In the genomic region with DNA sequence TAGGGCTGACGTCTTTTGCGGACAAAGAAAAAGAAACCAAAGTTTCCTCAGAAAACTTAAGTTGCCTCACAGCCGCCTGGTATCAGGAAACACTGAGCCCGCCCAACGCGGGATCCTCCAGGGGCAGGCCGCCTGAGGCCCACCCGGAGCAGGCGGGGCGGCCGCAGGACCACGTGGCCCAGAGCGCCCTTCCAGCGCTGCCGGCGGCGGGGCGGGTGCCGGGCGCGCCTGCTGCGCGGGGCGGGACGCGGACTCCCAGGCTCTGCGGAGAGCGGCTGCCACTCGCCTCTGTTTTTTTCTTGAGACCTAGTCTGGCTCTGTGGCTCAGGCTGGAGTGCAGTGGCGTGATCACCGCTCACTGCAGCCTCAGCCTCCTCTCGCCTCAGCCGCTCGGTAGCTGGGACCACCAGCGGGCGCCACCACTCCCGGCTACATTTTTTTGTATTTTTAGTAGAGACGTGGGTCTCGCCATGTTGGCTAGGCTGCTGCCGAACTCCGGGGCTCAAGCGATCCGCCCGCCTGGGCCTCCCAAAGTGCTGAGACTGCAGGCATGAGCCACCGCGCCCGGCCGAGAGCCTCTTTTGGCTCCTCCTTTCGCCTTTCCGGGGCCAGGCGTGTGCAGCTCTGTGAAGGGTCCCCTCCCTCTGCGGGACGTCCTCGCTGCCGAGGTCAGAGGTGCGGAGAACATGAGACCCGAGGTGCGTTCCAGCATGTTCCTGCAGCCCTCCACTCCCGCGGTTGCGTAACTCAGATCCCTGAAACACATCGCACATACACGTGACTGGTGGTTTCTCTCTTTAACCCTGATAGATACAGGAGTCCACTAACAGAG, we compare ENCODE assay signal across 1 cellular context.
TF ChIP-seq lines count a peak whose summit lies in the region.

No MANE protein-coding gene starts in this region.

TF ChIP-seq in HepG2, 621 proteins besides CTCF, POLR2A, EP300 and RAD21 (continued from another document and continues in another):
- TF ChIP-seq, protein P1, sequence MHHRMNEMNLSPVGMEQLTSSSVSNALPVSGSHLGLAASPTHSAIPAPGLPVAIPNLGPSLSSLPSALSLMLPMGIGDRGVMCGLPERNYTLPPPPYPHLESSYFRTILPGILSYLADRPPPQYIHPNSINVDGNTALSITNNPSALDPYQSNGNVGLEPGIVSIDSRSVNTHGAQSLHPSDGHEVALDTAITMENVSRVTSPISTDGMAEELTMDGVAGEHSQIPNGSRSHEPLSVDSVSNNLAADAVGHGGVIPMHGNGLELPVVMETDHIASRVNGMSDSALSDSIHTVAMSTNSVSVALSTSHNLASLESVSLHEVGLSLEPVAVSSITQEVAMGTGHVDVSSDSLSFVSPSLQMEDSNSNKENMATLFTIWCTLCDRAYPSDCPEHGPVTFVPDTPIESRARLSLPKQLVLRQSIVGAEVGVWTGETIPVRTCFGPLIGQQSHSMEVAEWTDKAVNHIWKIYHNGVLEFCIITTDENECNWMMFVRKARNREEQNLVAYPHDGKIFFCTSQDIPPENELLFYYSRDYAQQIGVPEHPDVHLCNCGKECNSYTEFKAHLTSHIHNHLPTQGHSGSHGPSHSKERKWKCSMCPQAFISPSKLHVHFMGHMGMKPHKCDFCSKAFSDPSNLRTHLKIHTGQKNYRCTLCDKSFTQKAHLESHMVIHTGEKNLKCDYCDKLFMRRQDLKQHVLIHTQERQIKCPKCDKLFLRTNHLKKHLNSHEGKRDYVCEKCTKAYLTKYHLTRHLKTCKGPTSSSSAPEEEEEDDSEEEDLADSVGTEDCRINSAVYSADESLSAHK (CRISPR knock-in tag; IDR thresholded peaks at IDR 0.05; ENCODE audit: borderline replicate concordance): no peak; the same call in 1 of the 2 replicates
- TF ChIP-seq, protein P2, sequence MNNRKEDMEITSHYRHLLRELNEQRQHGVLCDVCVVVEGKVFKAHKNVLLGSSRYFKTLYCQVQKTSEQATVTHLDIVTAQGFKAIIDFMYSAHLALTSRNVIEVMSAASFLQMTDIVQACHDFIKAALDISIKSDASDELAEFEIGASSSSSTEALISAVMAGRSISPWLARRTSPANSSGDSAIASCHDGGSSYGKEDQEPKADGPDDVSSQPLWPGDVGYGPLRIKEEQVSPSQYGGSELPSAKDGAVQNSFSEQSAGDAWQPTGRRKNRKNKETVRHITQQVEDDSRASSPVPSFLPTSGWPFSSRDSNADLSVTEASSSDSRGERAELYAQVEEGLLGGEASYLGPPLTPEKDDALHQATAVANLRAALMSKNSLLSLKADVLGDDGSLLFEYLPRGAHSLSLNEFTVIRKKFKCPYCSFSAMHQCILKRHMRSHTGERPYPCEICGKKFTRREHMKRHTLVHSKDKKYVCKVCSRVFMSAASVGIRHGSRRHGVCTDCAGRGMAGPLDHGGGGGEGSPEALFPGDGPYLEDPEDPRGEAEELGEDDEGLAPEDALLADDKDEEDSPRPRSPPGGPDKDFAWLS (CRISPR knock-in tag; IDR thresholded peaks at IDR 0.05; ENCODE audit: borderline replicate concordance): no peak
- TF ChIP-seq ZNF234 (CRISPR knock-in tag; conservative IDR thresholded peaks at IDR 0.05) (0 out of 2 replicates have a peak, but pooled peaks have one; percentile 26), ATF7-NPFF (CRISPR knock-in tag; IDR thresholded peaks at IDR 0.05; ENCODE audit: low read depth) (peak; percentile 96), SATB2 (CRISPR knock-in tag; IDR thresholded peaks at IDR 0.05) (peak; percentile 97), ZNF570 (CRISPR knock-in tag; IDR thresholded peaks at IDR 0.05; ENCODE audit: borderline replicate concordance) (peak; percentile 74; the same call in 1 of the 2 replicates), ZNF337 (CRISPR knock-in tag; IDR thresholded peaks at IDR 0.05; ENCODE audit: borderline replicate concordance, low read depth) (peak; percentile 96; the same call in 1 of the 2 replicates), GATA4 (IDR thresholded peaks at IDR 0.05; ENCODE audit: borderline replicate concordance, low read depth) (peak; percentile 83; the same call in 1 of the 2 replicates), SMAD1 (CRISPR knock-in tag; IDR thresholded peaks at IDR 0.05; ENCODE audit: borderline replicate concordance, low read depth) (peak; percentile 95; the same call in 1 of the 2 replicates), KDM3A (CRISPR knock-in tag; IDR thresholded peaks at IDR 0.05; ENCODE audit: low read depth) (peak; percentile 95), ZC3H4 (CRISPR knock-in tag; IDR thresholded peaks at IDR 0.05; ENCODE audit: borderline replicate concordance) (peak; percentile 87; the same call in 1 of the 2 replicates), ZNF460 (CRISPR knock-in tag; IDR thresholded peaks at IDR 0.05; ENCODE audit: borderline replicate concordance) (peak; percentile 80; the same call in 1 of the 2 replicates), SAP130 (CRISPR knock-in tag; IDR thresholded peaks at IDR 0.05; ENCODE audit: low read depth) (peak; percentile 95), MYNN (CRISPR knock-in tag; IDR thresholded peaks at IDR 0.05; ENCODE audit: low read depth) (peak; percentile 91; the same call in 1 of the 2 replicates), ZNF230 (CRISPR knock-in tag; IDR thresholded peaks at IDR 0.05) (peak; percentile 96), ZNF136 (CRISPR knock-in tag; IDR thresholded peaks at IDR 0.05; ENCODE audit: low read depth) (peak; percentile 88), ZNF766 (CRISPR knock-in tag; IDR thresholded peaks at IDR 0.05; ENCODE audit: borderline replicate concordance) (no peak; the same call in none of the 2 replicates), ZSCAN29 (CRISPR knock-in tag; conservative IDR thresholded peaks at IDR 0.05) (peak; percentile 88), ZNF772 (CRISPR knock-in tag; IDR thresholded peaks at IDR 0.05) (peak; percentile 99)
- TF ChIP-seq, protein P3, sequence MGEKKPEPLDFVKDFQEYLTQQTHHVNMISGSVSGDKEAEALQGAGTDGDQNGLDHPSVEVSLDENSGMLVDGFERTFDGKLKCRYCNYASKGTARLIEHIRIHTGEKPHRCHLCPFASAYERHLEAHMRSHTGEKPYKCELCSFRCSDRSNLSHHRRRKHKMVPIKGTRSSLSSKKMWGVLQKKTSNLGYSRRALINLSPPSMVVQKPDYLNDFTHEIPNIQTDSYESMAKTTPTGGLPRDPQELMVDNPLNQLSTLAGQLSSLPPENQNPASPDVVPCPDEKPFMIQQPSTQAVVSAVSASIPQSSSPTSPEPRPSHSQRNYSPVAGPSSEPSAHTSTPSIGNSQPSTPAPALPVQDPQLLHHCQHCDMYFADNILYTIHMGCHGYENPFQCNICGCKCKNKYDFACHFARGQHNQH (CRISPR knock-in tag; IDR thresholded peaks at IDR 0.05): peak; percentile 97
- TF ChIP-seq, protein P4, sequence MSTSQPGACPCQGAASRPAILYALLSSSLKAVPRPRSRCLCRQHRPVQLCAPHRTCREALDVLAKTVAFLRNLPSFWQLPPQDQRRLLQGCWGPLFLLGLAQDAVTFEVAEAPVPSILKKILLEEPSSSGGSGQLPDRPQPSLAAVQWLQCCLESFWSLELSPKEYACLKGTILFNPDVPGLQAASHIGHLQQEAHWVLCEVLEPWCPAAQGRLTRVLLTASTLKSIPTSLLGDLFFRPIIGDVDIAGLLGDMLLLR (CRISPR knock-in tag; IDR thresholded peaks at IDR 0.05): peak; percentile 98
- TF ChIP-seq, protein P5, sequence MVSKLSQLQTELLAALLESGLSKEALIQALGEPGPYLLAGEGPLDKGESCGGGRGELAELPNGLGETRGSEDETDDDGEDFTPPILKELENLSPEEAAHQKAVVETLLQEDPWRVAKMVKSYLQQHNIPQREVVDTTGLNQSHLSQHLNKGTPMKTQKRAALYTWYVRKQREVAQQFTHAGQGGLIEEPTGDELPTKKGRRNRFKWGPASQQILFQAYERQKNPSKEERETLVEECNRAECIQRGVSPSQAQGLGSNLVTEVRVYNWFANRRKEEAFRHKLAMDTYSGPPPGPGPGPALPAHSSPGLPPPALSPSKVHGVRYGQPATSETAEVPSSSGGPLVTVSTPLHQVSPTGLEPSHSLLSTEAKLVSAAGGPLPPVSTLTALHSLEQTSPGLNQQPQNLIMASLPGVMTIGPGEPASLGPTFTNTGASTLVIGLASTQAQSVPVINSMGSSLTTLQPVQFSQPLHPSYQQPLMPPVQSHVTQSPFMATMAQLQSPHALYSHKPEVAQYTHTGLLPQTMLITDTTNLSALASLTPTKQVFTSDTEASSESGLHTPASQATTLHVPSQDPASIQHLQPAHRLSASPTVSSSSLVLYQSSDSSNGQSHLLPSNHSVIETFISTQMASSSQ (IDR thresholded peaks at IDR 0.05; ENCODE audit: low read depth): no peak
- TF ChIP-seq, protein P5 (CRISPR knock-in tag; IDR thresholded peaks at IDR 0.05; ENCODE audit: borderline replicate concordance): peak; percentile 83
- TF ChIP-seq, protein P6, sequence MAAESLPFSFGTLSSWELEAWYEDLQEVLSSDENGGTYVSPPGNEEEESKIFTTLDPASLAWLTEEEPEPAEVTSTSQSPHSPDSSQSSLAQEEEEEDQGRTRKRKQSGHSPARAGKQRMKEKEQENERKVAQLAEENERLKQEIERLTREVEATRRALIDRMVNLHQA (CRISPR knock-in tag; IDR thresholded peaks at IDR 0.05): no peak
- TF ChIP-seq, protein P7, sequence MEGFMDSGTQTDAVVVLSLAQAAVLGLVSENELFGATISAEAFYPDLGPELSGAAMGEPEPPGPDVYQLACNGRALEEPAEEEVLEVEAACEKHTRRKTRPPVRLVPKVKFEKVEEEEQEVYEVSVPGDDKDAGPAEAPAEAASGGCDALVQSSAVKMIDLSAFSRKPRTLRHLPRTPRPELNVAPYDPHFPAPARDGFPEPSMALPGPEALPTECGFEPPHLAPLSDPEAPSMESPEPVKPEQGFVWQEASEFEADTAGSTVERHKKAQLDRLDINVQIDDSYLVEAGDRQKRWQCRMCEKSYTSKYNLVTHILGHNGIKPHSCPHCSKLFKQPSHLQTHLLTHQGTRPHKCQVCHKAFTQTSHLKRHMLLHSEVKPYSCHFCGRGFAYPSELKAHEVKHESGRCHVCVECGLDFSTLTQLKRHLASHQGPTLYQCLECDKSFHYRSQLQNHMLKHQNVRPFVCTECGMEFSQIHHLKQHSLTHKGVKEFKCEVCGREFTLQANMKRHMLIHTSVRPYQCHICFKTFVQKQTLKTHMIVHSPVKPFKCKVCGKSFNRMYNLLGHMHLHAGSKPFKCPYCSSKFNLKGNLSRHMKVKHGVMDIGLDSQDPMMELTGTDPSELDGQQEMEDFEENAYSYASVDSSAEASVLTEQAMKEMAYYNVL (CRISPR knock-in tag; IDR thresholded peaks at IDR 0.05; ENCODE audit: borderline replicate concordance): peak; percentile 94
- TF ChIP-seq, protein P8, sequence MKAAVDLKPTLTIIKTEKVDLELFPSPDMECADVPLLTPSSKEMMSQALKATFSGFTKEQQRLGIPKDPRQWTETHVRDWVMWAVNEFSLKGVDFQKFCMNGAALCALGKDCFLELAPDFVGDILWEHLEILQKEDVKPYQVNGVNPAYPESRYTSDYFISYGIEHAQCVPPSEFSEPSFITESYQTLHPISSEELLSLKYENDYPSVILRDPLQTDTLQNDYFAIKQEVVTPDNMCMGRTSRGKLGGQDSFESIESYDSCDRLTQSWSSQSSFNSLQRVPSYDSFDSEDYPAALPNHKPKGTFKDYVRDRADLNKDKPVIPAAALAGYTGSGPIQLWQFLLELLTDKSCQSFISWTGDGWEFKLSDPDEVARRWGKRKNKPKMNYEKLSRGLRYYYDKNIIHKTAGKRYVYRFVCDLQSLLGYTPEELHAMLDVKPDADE (CRISPR knock-in tag; IDR thresholded peaks at IDR 0.05): peak; percentile 87; the same call in 1 of the 2 replicates
- TF ChIP-seq, protein P9, sequence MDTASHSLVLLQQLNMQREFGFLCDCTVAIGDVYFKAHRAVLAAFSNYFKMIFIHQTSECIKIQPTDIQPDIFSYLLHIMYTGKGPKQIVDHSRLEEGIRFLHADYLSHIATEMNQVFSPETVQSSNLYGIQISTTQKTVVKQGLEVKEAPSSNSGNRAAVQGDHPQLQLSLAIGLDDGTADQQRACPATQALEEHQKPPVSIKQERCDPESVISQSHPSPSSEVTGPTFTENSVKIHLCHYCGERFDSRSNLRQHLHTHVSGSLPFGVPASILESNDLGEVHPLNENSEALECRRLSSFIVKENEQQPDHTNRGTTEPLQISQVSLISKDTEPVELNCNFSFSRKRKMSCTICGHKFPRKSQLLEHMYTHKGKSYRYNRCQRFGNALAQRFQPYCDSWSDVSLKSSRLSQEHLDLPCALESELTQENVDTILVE (CRISPR knock-in tag; IDR thresholded peaks at IDR 0.05): peak; percentile 98
- TF ChIP-seq, protein P10, sequence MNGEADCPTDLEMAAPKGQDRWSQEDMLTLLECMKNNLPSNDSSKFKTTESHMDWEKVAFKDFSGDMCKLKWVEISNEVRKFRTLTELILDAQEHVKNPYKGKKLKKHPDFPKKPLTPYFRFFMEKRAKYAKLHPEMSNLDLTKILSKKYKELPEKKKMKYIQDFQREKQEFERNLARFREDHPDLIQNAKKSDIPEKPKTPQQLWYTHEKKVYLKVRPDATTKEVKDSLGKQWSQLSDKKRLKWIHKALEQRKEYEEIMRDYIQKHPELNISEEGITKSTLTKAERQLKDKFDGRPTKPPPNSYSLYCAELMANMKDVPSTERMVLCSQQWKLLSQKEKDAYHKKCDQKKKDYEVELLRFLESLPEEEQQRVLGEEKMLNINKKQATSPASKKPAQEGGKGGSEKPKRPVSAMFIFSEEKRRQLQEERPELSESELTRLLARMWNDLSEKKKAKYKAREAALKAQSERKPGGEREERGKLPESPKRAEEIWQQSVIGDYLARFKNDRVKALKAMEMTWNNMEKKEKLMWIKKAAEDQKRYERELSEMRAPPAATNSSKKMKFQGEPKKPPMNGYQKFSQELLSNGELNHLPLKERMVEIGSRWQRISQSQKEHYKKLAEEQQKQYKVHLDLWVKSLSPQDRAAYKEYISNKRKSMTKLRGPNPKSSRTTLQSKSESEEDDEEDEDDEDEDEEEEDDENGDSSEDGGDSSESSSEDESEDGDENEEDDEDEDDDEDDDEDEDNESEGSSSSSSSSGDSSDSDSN (CRISPR knock-in tag; IDR thresholded peaks at IDR 0.05): peak; percentile 97
- TF ChIP-seq, protein P11, sequence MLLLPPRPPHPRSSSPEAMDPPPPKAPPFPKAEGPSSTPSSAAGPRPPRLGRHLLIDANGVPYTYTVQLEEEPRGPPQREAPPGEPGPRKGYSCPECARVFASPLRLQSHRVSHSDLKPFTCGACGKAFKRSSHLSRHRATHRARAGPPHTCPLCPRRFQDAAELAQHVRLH (CRISPR knock-in tag; IDR thresholded peaks at IDR 0.05; ENCODE audit: borderline replicate concordance, low read depth): peak; percentile 96
